23 cellular contexts compared by ENCODE assay signal in genomic region chr18:12009581-12010140, GRCh38. TPM values are rescaled to one million over a fixed set of nuclear protein-coding genes. Genes with fewer than 3 reads are reported as not detected.
A peak's percentile ranks its signal among the peaks of the same experiment; 100 is the strongest.
DNase-seq lines count a peak whose midpoint lies in the region; ATAC-seq, FAIRE-seq and TF ChIP-seq lines count a peak whose summit lies in the region.
"Had no signal": no experiment of that assay in that cellular context is flagged by ENCODE, and none has a peak within 500 bp of the region (broad histone marks: within the 10 kb centered on the region; RNA-seq: fewer than 3 reads in every experiment).

No MANE protein-coding gene starts in this region.

- POLR2A ChIA-PET in activated CD8-positive, alpha-beta T cell treated with anti-CD3 and anti-CD28 coated beads for 36 hours (lab: Charles Lee) = no interaction called here

- DNase-seq in GM23338 (ENCODE audit: low spot score) = no peak
- peak; percentile 58 for DNase-seq in chondrocyte (ENCODE audit: low spot score)
- DNase-seq in kidney = peak; percentile 61
- peak; percentile 55 for DNase-seq in posterior vena cava (ENCODE audit: low spot score)
- DNase-seq in activated CD4-positive, alpha-beta T cell treated with anti-CD3 and anti-CD28 coated beads, Interleukin-2, amount 50 U/mL, for 48 hours = no peak
- DNase-seq in stimulated activated CD4-positive, alpha-beta T cell treated with anti-CD3 and anti-CD28 coated beads, Interleukin-2, amount 100 ng/mL, for 48 hours = no peak
- DNase-seq in activated CD8-positive, alpha-beta T cell treated with anti-CD3 and anti-CD28 coated beads for 36 hours = no peak
- DNase-seq in activated T-cell treated with anti-CD3 and anti-CD28 coated beads, Interleukin-2, amount 50 U/mL, for 24 hours = no peak
- DNase-seq: EL, GF-D8, Karpas-422, NCI-H1694, NCI-H2081, NCI-H2171, NCI-H345, NCI-H524, NCI-H774 had no signal

- peaks cover 4% of the 10 kb centered on the region; the same call in 1 of the 2 replicates for H4K20me1 ChIP-seq in GM23338 (replicated peaks; ENCODE audit: insufficient read depth)

- TF ChIP-seq CTCF in GM23338 (conservative IDR thresholded peaks at IDR 0.05; ENCODE audit: low read depth in 2 of 2) (no peak), chondrocyte (IDR thresholded peaks at IDR 0.05) (no peak), kidney (IDR thresholded peaks at IDR 0.05; ENCODE audit: borderline replicate concordance, extremely low read depth, insufficient read depth) (no peak)
- TF ChIP-seq CTCF in activated CD8-positive, alpha-beta T cell treated with anti-CD3 and anti-CD28 coated beads for 36 hours (IDR thresholded peaks at IDR 0.05) = no peak

- no peak for FAIRE-seq in kidney (lab: Jason Lieb, UNC)
- FAIRE-seq: A549, GM19239, RCC 7860 had no signal

- H3K36me3 ChIP-seq in GM23338 (ENCODE audit: insufficient read depth) = peaks cover 12% of the 10 kb centered on the region
- peaks cover 5 to 40% of the 10 kb centered on the region in 2 donors for H3K36me3 ChIP-seq in kidney (ENCODE audit: control insufficient read depth in 1 of 2, insufficient read depth in 2 of 2, low read length in 2 of 2)

- H3K27ac ChIP-seq in GM23338 (ENCODE audit: low read depth) = no peak overlapping the region
- H3K27ac ChIP-seq in kidney (ENCODE audit: low read depth in 2 of 2, low read length in 2 of 2) = peak overlapping the region; percentile 8 to 23
- H3K27ac ChIP-seq: A549 had no signal

- H3K27ac Mint-ChIP-seq in GM23338 (peak overlapping the region; percentile 52; the same call in 1 of the 2 replicates), chondrocyte (ENCODE audit: unreplicated experiment) (no peak overlapping the region)
- H3K27ac Mint-ChIP-seq in activated CD8-positive, alpha-beta T cell treated with anti-CD3 and anti-CD28 coated beads for 36 hours = no peak overlapping the region
- H3K27ac Mint-ChIP-seq in activated T-cell treated with anti-CD3 and anti-CD28 coated beads, Interleukin-2, amount 50 U/mL, for 24 hours = no peak overlapping the region
- H3K27ac Mint-ChIP-seq: B cell, IgD-negative memory B cell had no signal

- no peak for ATAC-seq in GM23338
- no peak for ATAC-seq in activated CD8-positive, alpha-beta T cell treated with anti-CD3 and anti-CD28 coated beads for 36 hours
- ATAC-seq: A549 had no signal

- H3K9me3 Mint-ChIP-seq in GM23338 (no peaks in the 10 kb centered on the region), chondrocyte (ENCODE audit: low read depth) (no peaks in the 10 kb centered on the region)
- no peaks in the 10 kb centered on the region for H3K9me3 Mint-ChIP-seq in activated CD8-positive, alpha-beta T cell treated with anti-CD3 and anti-CD28 coated beads for 36 hours
- H3K9me3 Mint-ChIP-seq in activated T-cell treated with anti-CD3 and anti-CD28 coated beads, Interleukin-2, amount 50 U/mL, for 24 hours = no peaks in the 10 kb centered on the region
- H3K9me3 Mint-ChIP-seq: CD14-positive monocyte, IgD-negative memory B cell had no signal

- H3K4me1 ChIP-seq in GM23338 (ENCODE audit: insufficient read depth) (peaks cover 5% of the 10 kb centered on the region; the same call in 1 of the 2 replicates), kidney (ENCODE audit: control insufficient read depth in 1 of 2, insufficient read depth in 1 of 2, low read depth in 1 of 2, low read length in 2 of 2) (peaks cover 37 to 49% of the 10 kb centered on the region in 2 donors)

- peaks cover 3% of the 10 kb centered on the region; the same call in 2 of the 3 replicates for H3K4me1 Mint-ChIP-seq in GM23338
- H3K4me1 Mint-ChIP-seq in chondrocyte (ENCODE audit: low read depth) = peaks cover 24% of the 10 kb centered on the region
- H3K4me1 Mint-ChIP-seq in activated CD8-positive, alpha-beta T cell treated with anti-CD3 and anti-CD28 coated beads for 36 hours (ENCODE audit: low read depth) = no peaks in the 10 kb centered on the region
- peaks cover 5% of the 10 kb centered on the region for H3K4me1 Mint-ChIP-seq in activated T-cell treated with anti-CD3 and anti-CD28 coated beads, Interleukin-2, amount 50 U/mL, for 24 hours (ENCODE audit: low read depth)
- H3K4me1 Mint-ChIP-seq: CD14-positive monocyte had no signal

- H3K9me3 ChIP-seq in kidney (ENCODE audit: control insufficient read depth in 1 of 2, low read length in 2 of 2) = no peaks in the 10 kb centered on the region
- H3K9me3 ChIP-seq: A549 had no signal

- intact Hi-C loops in kidney (cut with DNase I) (no loop called here), posterior vena cava (cut with DNase I) (loop anchor here in 1 of 2 donors (10.0 kb wide), 1 partner anchor 55 kb away; no protein-coding TSS in a partner anchor)
- intact Hi-C loops in activated CD8-positive, alpha-beta T cell treated with anti-CD3 and anti-CD28 coated beads for 36 hours (cut with micrococcal nuclease) = no loop called here

- H3K79me2 ChIP-seq in GM23338 (replicated peaks; ENCODE audit: insufficient read depth) = peaks cover 5% of the 10 kb centered on the region

- no peaks in the 10 kb centered on the region for H3F3A ChIP-seq in GM23338 (replicated peaks; ENCODE audit: low read depth)

- peaks cover 8% of the 10 kb centered on the region for H3K27me3 Mint-ChIP-seq in GM23338 (ENCODE audit: insufficient read depth, low read depth, poor library complexity)
- no peaks in the 10 kb centered on the region for H3K27me3 Mint-ChIP-seq in chondrocyte (ENCODE audit: low read depth)
- no peaks in the 10 kb centered on the region for H3K27me3 Mint-ChIP-seq in activated CD8-positive, alpha-beta T cell treated with anti-CD3 and anti-CD28 coated beads for 36 hours
- no peaks in the 10 kb centered on the region for H3K27me3 Mint-ChIP-seq in activated T-cell treated with anti-CD3 and anti-CD28 coated beads, Interleukin-2, amount 50 U/mL, for 24 hours
- H3K27me3 Mint-ChIP-seq: B cell, IgD-negative memory B cell had no signal

- no peaks in the 10 kb centered on the region for H3K9me2 ChIP-seq in GM23338 (ENCODE audit: insufficient read depth)

- H2AFZ ChIP-seq in GM23338 = no peak overlapping the region

- H3K36me3 Mint-ChIP-seq in GM23338 (ENCODE audit: low read depth) (peaks cover 46% of the 10 kb centered on the region), chondrocyte (ENCODE audit: low read depth) (no peaks in the 10 kb centered on the region)
- no peaks in the 10 kb centered on the region for H3K36me3 Mint-ChIP-seq in activated CD8-positive, alpha-beta T cell treated with anti-CD3 and anti-CD28 coated beads for 36 hours (ENCODE audit: low read depth)
- H3K36me3 Mint-ChIP-seq in activated T-cell treated with anti-CD3 and anti-CD28 coated beads, Interleukin-2, amount 50 U/mL, for 24 hours (ENCODE audit: low read depth) = no peaks in the 10 kb centered on the region

- H3K4me3 Mint-ChIP-seq in GM23338 = no peak overlapping the region
- H3K4me3 Mint-ChIP-seq in chondrocyte (ENCODE audit: unreplicated experiment) = no peak overlapping the region
- no peak overlapping the region for H3K4me3 Mint-ChIP-seq in activated CD8-positive, alpha-beta T cell treated with anti-CD3 and anti-CD28 coated beads for 36 hours
- no peak overlapping the region for H3K4me3 Mint-ChIP-seq in activated T-cell treated with anti-CD3 and anti-CD28 coated beads, Interleukin-2, amount 50 U/mL, for 24 hours
- H3K4me3 Mint-ChIP-seq: B cell, CD14-positive monocyte, IgD-negative memory B cell had no signal

- CTCF ChIA-PET in activated CD8-positive, alpha-beta T cell treated with anti-CD3 and anti-CD28 coated beads for 36 hours (lab: Charles Lee) = no interaction called here

- H3K4me3 ChIP-seq in GM23338 (no peak overlapping the region), kidney (ENCODE audit: low read length in 2 of 2) (no peak overlapping the region)
- H3K4me3 ChIP-seq: A549 had no signal

- no peak overlapping the region for H3K4me2 ChIP-seq in GM23338
- H3K4me2 ChIP-seq: A549 had no signal

- peak overlapping the region in 1 of 2 donors; percentile 15 for H3K9ac ChIP-seq in kidney (ENCODE audit: low read length in 2 of 2)

- no peaks in the 10 kb centered on the region for H3K27me3 ChIP-seq in GM23338 (ENCODE audit: insufficient read depth)

TF ChIP-seq in GM23338, 12 proteins besides CTCF, POLR2A, EP300 and RAD21:
- TF ChIP-seq NANOG (IDR thresholded peaks at IDR 0.05; ENCODE audit: borderline replicate concordance) = no peak

RNA-seq across cellular contexts. Expression of gene IMPA2, which starts 28.4 kb away (rescaled TPM):
- total RNA-seq in GM23338 (2014; rRNA removed; shearing (Covaris generic)) = 91.8 and 122 TPM in 2 replicates
- 45.0 and 50.4 TPM in 2 replicates for polyA plus RNA-seq in GM23338 (2016; fragmentation: Nextera tagmentation; extraction: Ambion mirVana)
- 10.8 to 25.1 TPM (median 10.9 TPM) in 3 replicates for total RNA-seq in chondrocyte
- total RNA-seq in kidney = 157 TPM
- polyA plus RNA-seq in kidney (ENCODE audit: insufficient read depth, low read depth, low replicate concordance) = 348 TPM
- 10 to 100 TPM; 14.9 to 31.5 TPM for total RNA-seq in posterior vena cava
- total RNA-seq in activated CD8-positive, alpha-beta T cell treated with anti-CD3 and anti-CD28 coated beads for 36 hours = 10 to 100 TPM; 17.7 to 20.8 TPM

Comparison
In these comparisons a context has a peak if more than half of its experiments do, and no peak if none do; other contexts are left out.
1. DNase-seq: peak in chondrocyte (single experiment), kidney (single experiment) and posterior vena cava (single experiment); none in GM23338 (single experiment), activated CD4-positive, alpha-beta T cell treated with anti-CD3 and anti-CD28 coated beads, Interleukin-2, amount 50 U/mL, for 48 hours (0 of 2), stimulated activated CD4-positive, alpha-beta T cell treated with anti-CD3 and anti-CD28 coated beads, Interleukin-2, amount 100 ng/mL, for 48 hours (0 of 2), activated CD8-positive, alpha-beta T cell treated with anti-CD3 and anti-CD28 coated beads for 36 hours (single experiment) and activated T-cell treated with anti-CD3 and anti-CD28 coated beads, Interleukin-2, amount 50 U/mL, for 24 hours (single experiment).